Comparison of ENCODE assay signal across 9 cellular contexts in genomic region chr9:130940693-130941576, GRCh38. TPM values are rescaled to one million over a fixed set of nuclear protein-coding genes. Genes with fewer than 3 reads are reported as not detected.
DNase-seq lines count a peak whose midpoint lies in the region; ATAC-seq and TF ChIP-seq lines count a peak whose summit lies in the region.
"Had no signal": no experiment of that assay in that cellular context is flagged by ENCODE, and none has a peak within 500 bp of the region (broad histone marks: within the 10 kb centered on the region; RNA-seq: fewer than 3 reads in every experiment).

No MANE protein-coding gene starts in this region.

- no peak overlapping the region for H3K4me3 Mint-ChIP-seq in natural killer cell treated with Interleukin-12 subunit alpha and Interleukin-12 subunit beta and Interleukin-15 and Interleukin-18, amount 100 ng/mL, for 72 hours

- H3K9me3 Mint-ChIP-seq in natural killer cell treated with Interleukin-12 subunit alpha and Interleukin-12 subunit beta and Interleukin-15 and Interleukin-18, amount 100 ng/mL, for 72 hours, result no peaks in the 10 kb centered on the region

- H3K4me1 Mint-ChIP-seq in natural killer cell treated with Interleukin-12 subunit alpha and Interleukin-12 subunit beta and Interleukin-15 and Interleukin-18, amount 100 ng/mL, for 72 hours (ENCODE audit: low read depth in 2 of 2), result peaks cover 0 to 11% of the 10 kb centered on the region in 2 donors

- no peak for TF ChIP-seq POLR2A in erythroblast (IDR thresholded peaks at IDR 0.05; ENCODE audit: low read length)

- H3K27ac Mint-ChIP-seq in natural killer cell treated with Interleukin-12 subunit alpha and Interleukin-12 subunit beta and Interleukin-15 and Interleukin-18, amount 100 ng/mL, for 72 hours, result no peak overlapping the region

- H3K4me3 ChIP-seq in H7 (ENCODE audit: insufficient read depth, low read depth, low read length), result no peak overlapping the region; the same call in 1 of the 2 replicates
- H3K4me3 ChIP-seq: HAP-1 had no signal

- H3K36me3 ChIP-seq in H7 (replicated peaks; ENCODE audit: control insufficient read depth, insufficient read depth, low read length), result no peaks in the 10 kb centered on the region
- H3K36me3 ChIP-seq: HAP-1 had no signal

- H3K27me3 ChIP-seq in H7 (ENCODE audit: control insufficient read depth, insufficient read depth, low read length), result peaks cover 38% of the 10 kb centered on the region

- peak; percentile 64 to 73 for ATAC-seq in natural killer cell treated with Interleukin-12 subunit alpha and Interleukin-12 subunit beta and Interleukin-15 and Interleukin-18, amount 100 ng/mL, for 72 hours
- ATAC-seq in stimulated activated naive CD8-positive, alpha-beta T cell treated with anti-CD3 and anti-CD28 coated beads, Interleukin-15, Interleukin-2, amounts not matched to agents 100 U/mL and 50 U/mL, for 24 hours, result peak; percentile 67
- no peak for ATAC-seq in GM21360 (IDR thresholded peaks at IDR 0.05; ENCODE audit: unreplicated experiment)

- peaks cover 37 to 42% of the 10 kb centered on the region in 2 donors for H3K27me3 Mint-ChIP-seq in natural killer cell treated with Interleukin-12 subunit alpha and Interleukin-12 subunit beta and Interleukin-15 and Interleukin-18, amount 100 ng/mL, for 72 hours

- no peaks in the 10 kb centered on the region for H3K36me3 Mint-ChIP-seq in natural killer cell treated with Interleukin-12 subunit alpha and Interleukin-12 subunit beta and Interleukin-15 and Interleukin-18, amount 100 ng/mL, for 72 hours

- DNase-seq in Ammon's horn (ENCODE audit: low spot score), result peak; percentile 56
- DNase-seq in H7, result peak; percentile 98
- DNase-seq in NCI-H460 (ENCODE audit: extremely low read depth, low read depth), result peak; percentile 50
- DNase-seq in activated CD8-positive, alpha-beta memory T cell treated with anti-CD3 and anti-CD28 coated beads, Interleukin-2, amount 50 U/mL, for 4 hours, result peak; percentile 78
- DNase-seq in erythroblast (lab: John Stamatoyannopoulos, UW), result peak; percentile 44 to 73
- DNase-seq in natural killer cell treated with Interleukin-12 subunit alpha and Interleukin-12 subunit beta and Interleukin-15 and Interleukin-18, amount 100 ng/mL, for 72 hours (ENCODE audit: low spot score), result peak; percentile 75
- peak; percentile 83 for DNase-seq in stimulated activated naive CD8-positive, alpha-beta T cell treated with anti-CD3 and anti-CD28 coated beads, Interleukin-15, Interleukin-2, amounts not matched to agents 100 U/mL and 50 U/mL, for 24 hours

RNA-seq across cellular contexts. Expression of gene FIBCD1, which starts 1.9 kb away (rescaled TPM):
- 6.1 and 6.2 TPM in 2 replicates for total RNA-seq in H7 (2014; rRNA removed; shearing (Covaris generic))
- 14.3 and 14.6 TPM in 2 replicates for total RNA-seq in NCI-H460 (2014; rRNA removed; shearing (Covaris generic))
- 8.3 and 10.0 TPM in 2 replicates for polyA plus RNA-seq in NCI-H460 (2014; cell fraction: nucleus; rRNA removed)
- not detected for total RNA-seq in natural killer cell treated with Interleukin-12 subunit alpha and Interleukin-12 subunit beta and Interleukin-15 and Interleukin-18, amount 100 ng/mL, for 72 hours

RNA-seq across cellular contexts. Expression of gene QRFP, which starts 44.3 kb away (rescaled TPM):
- not detected in 2 replicates for total RNA-seq in H7 (2014; rRNA removed; shearing (Covaris generic))
- total RNA-seq in NCI-H460 (2014; rRNA removed; shearing (Covaris generic)), result not detected in 2 replicates
- not detected in 2 replicates for polyA plus RNA-seq in NCI-H460 (2014; cell fraction: nucleus; rRNA removed)
- total RNA-seq in natural killer cell treated with Interleukin-12 subunit alpha and Interleukin-12 subunit beta and Interleukin-15 and Interleukin-18, amount 100 ng/mL, for 72 hours, result not detected
